1 cellular context compared by ENCODE assay signal in genomic region chr22:40612291-40612740, GRCh38.
TF ChIP-seq lines count a peak whose summit lies in the region.

No MANE protein-coding gene starts in this region.

TF ChIP-seq in HEK293, 187 proteins besides CTCF, POLR2A, EP300 and RAD21 (continued from another document):
- TF ChIP-seq ZNF629 (tag by site-specific recombination; IDR thresholded peaks at IDR 0.05) = peak; percentile 65
- TF ChIP-seq ZNF654 (tag by site-specific recombination; IDR thresholded peaks at IDR 0.05; ENCODE audit: low read depth) = no peak
- TF ChIP-seq IKZF3 (tag by site-specific recombination; IDR thresholded peaks at IDR 0.05) = peak; percentile 58
- peak; percentile 65; the same call in 1 of the 2 replicates for TF ChIP-seq ZNF324 (tag by site-specific recombination; IDR thresholded peaks at IDR 0.05)
- TF ChIP-seq PRDM6 (tag by site-specific recombination; IDR thresholded peaks at IDR 0.05) = peak; percentile 89
- peak; percentile 25; the same call in 1 of the 2 replicates for TF ChIP-seq KLF17 (tag by site-specific recombination; IDR thresholded peaks at IDR 0.05)
- 0 out of 2 replicates have a peak, but pooled peaks have one; percentile 51 for TF ChIP-seq TSHZ1 (tag by site-specific recombination; IDR thresholded peaks at IDR 0.05; ENCODE audit: borderline replicate concordance)
- TF ChIP-seq PATZ1 (tag by site-specific recombination; IDR thresholded peaks at IDR 0.05) = 0 out of 2 replicates have a peak, but pooled peaks have one; percentile 10
- TF ChIP-seq ZNF24 (tag by site-specific recombination; IDR thresholded peaks at IDR 0.05) = no peak; the same call in none of the 2 replicates
- no peak for TF ChIP-seq ZNF175 (tag by site-specific recombination; IDR thresholded peaks at IDR 0.05)
- TF ChIP-seq ZNF18 (tag by site-specific recombination; IDR thresholded peaks at IDR 0.05) = peak; percentile 79
- no peak for TF ChIP-seq ZNF48 (tag by site-specific recombination; IDR thresholded peaks at IDR 0.05)
- TF ChIP-seq ZEB2 (tag by site-specific recombination; IDR thresholded peaks at IDR 0.05) = 0 out of 2 replicates have a peak, but pooled peaks have one; percentile 29
- TF ChIP-seq ZNF639 (tag by site-specific recombination; IDR thresholded peaks at IDR 0.05) = peak; percentile 30; the same call in 1 of the 2 replicates
- no peak for TF ChIP-seq KLF1 (tag by site-specific recombination; IDR thresholded peaks at IDR 0.05)
- TF ChIP-seq ZBTB17 (tag by site-specific recombination; IDR thresholded peaks at IDR 0.05) = peak; percentile 75
- no peak for TF ChIP-seq ZNF580 (tag by site-specific recombination; IDR thresholded peaks at IDR 0.05)
- peak; percentile 66; the same call in 1 of the 2 replicates for TF ChIP-seq ZNF394 (tag by site-specific recombination; IDR thresholded peaks at IDR 0.05; ENCODE audit: borderline replicate concordance)
- TF ChIP-seq INSM2 (tag by site-specific recombination; IDR thresholded peaks at IDR 0.05) = 0 out of 2 replicates have a peak, but pooled peaks have one; percentile 54
- no peak for TF ChIP-seq SCRT1 (tag by site-specific recombination; IDR thresholded peaks at IDR 0.05; ENCODE audit: borderline replicate concordance)
- TF ChIP-seq KLF8 (tag by site-specific recombination; IDR thresholded peaks at IDR 0.05) = peak; percentile 43; the same call in 1 of the 2 replicates
- 0 out of 2 replicates have a peak, but pooled peaks have one; percentile 27 for TF ChIP-seq ZNF335 (tag by site-specific recombination; conservative IDR thresholded peaks at IDR 0.05)
- no peak for TF ChIP-seq ZSCAN18 (tag by site-specific recombination; IDR thresholded peaks at IDR 0.05)
- TF ChIP-seq ZFP37 (tag by site-specific recombination; IDR thresholded peaks at IDR 0.05) = no peak
- TF ChIP-seq KLF10 (tag by site-specific recombination; IDR thresholded peaks at IDR 0.05) = 0 out of 2 replicates have a peak, but pooled peaks have one; percentile 21
- TF ChIP-seq ZNF529 (tag by site-specific recombination; IDR thresholded peaks at IDR 0.05; ENCODE audit: insufficient replicate concordance) = no peak
- no peak for TF ChIP-seq ZNF792 (tag by site-specific recombination; IDR thresholded peaks at IDR 0.05)
- 0 out of 2 replicates have a peak, but pooled peaks have one; percentile 13 for TF ChIP-seq ZBTB1 (tag by site-specific recombination; IDR thresholded peaks at IDR 0.05)
- no peak for TF ChIP-seq ZNF121 (tag by site-specific recombination; IDR thresholded peaks at IDR 0.05)
- TF ChIP-seq ZNF488 (tag by site-specific recombination; IDR thresholded peaks at IDR 0.05) = no peak
- no peak for TF ChIP-seq GLIS1 (tag by site-specific recombination; IDR thresholded peaks at IDR 0.05)
- 0 out of 2 replicates have a peak, but pooled peaks have one; percentile 38 for TF ChIP-seq ZNF391 (tag by site-specific recombination; IDR thresholded peaks at IDR 0.05; ENCODE audit: borderline replicate concordance, low read depth)
- TF ChIP-seq ZNF184 (tag by site-specific recombination; IDR thresholded peaks at IDR 0.05) = 0 out of 2 replicates have a peak, but pooled peaks have one; percentile 14
- TF ChIP-seq ZNF2 (tag by site-specific recombination; IDR thresholded peaks at IDR 0.05) = peak; percentile 52; the same call in 1 of the 2 replicates
- no peak for TF ChIP-seq ZNF132 (tag by site-specific recombination; IDR thresholded peaks at IDR 0.05; ENCODE audit: borderline replicate concordance)
- no peak for TF ChIP-seq ZNF114 (tag by site-specific recombination; IDR thresholded peaks at IDR 0.05)
- no peak for TF ChIP-seq HOXD13 (CRISPR knock-in tag; IDR thresholded peaks at IDR 0.05; ENCODE audit: borderline replicate concordance)
- TF ChIP-seq SETDB1 (IDR thresholded peaks at IDR 0.05; ENCODE audit: insufficient read length, low read length) = no peak
- TF ChIP-seq OSR2 (tag by site-specific recombination; IDR thresholded peaks at IDR 0.05) = peak; percentile 67; the same call in 1 of the 2 replicates
TF ChIP-seq in HEK293: peak in this region for 27.
